Comparison of ENCODE assay signal across 21 cellular contexts in genomic region chr14:32602699-32603098, GRCh38.
"Had no signal": no experiment of that assay in that cellular context is flagged by ENCODE, and none has a peak within 500 bp of the region (broad histone marks: within the 10 kb centered on the region; RNA-seq: fewer than 3 reads in every experiment).

No MANE protein-coding gene starts in this region.

- H3K4me3 Mint-ChIP-seq: activated CD8-positive, alpha-beta T cell treated with anti-CD3 and anti-CD28 coated beads for 36 hours; activated naive CD8-positive, alpha-beta T cell treated with anti-CD3 and anti-CD28 coated beads, Interleukin-2, amount 10 ng/mL, durations not matched to agents 7 days and 5 days; effector memory CD8-positive, alpha-beta T cell; stimulated activated effector memory CD8-positive, alpha-beta T cell treated with anti-CD3 and anti-CD28 coated beads, Interleukin-12 subunit alpha, Interleukin-12 subunit beta, amount 100 ng/mL, for 72 hours; type B pancreatic cell had no signal

- H3K4me1 ChIP-seq: esophagus squamous epithelium had no signal

- H3K27me3 Mint-ChIP-seq: activated naive CD8-positive, alpha-beta T cell treated with anti-CD3 and anti-CD28 coated beads, Interleukin-2, amount 10 ng/mL, durations not matched to agents 7 days and 5 days; effector memory CD8-positive, alpha-beta T cell had no signal

- H3K4me1 Mint-ChIP-seq: activated naive CD8-positive, alpha-beta T cell treated with anti-CD3 and anti-CD28 coated beads, Interleukin-2, amount 10 ng/mL, durations not matched to agents 7 days and 5 days; stimulated activated effector memory CD8-positive, alpha-beta T cell treated with anti-CD3 and anti-CD28 coated beads, Interleukin-12 subunit alpha, Interleukin-12 subunit beta, amount 100 ng/mL, for 72 hours had no signal

- H3K36me3 Mint-ChIP-seq: activated naive CD8-positive, alpha-beta T cell treated with anti-CD3 and anti-CD28 coated beads, Interleukin-2, amount 10 ng/mL, durations not matched to agents 7 days and 5 days; stimulated activated effector memory CD8-positive, alpha-beta T cell treated with anti-CD3 and anti-CD28 coated beads, Interleukin-12 subunit alpha, Interleukin-12 subunit beta, amount 100 ng/mL, for 72 hours; type B pancreatic cell had no signal

- DNase-seq: activated CD4-positive, alpha-beta T cell treated with anti-CD3 and anti-CD28 coated beads for 48 hours; activated CD4-positive, CD25-positive, alpha-beta regulatory T cell; activated CD8-positive, alpha-beta T cell treated with anti-CD3 and anti-CD28 coated beads for 36 hours; activated naive CD4-positive, alpha-beta T cell treated with Interleukin-2 at 50 U/mL for 16 hours; activated naive CD8-positive, alpha-beta T cell treated with anti-CD3 and anti-CD28 coated beads, Interleukin-2, amount 10 ng/mL, durations not matched to agents 7 days and 5 days; activated T-cell treated with anti-CD3 and anti-CD28 coated beads, Interleukin-2, amount 50 U/mL, for 1 hour; effector memory CD8-positive, alpha-beta T cell; esophagus squamous epithelium; hypothalamus; islet precursor cell; midbrain; occipital lobe; stimulated activated CD4-positive, alpha-beta T cell treated with anti-CD3 and anti-CD28 coated beads, Interleukin-4, amount 100 ng/mL, for 24 hours; T-helper 9 cell; testis had no signal

- H3K9me3 ChIP-seq: esophagus squamous epithelium, testis had no signal

- H3K4me3 ChIP-seq: cardiac muscle cell, esophagus squamous epithelium, testis had no signal

- ATAC-seq: activated CD8-positive, alpha-beta T cell treated with anti-CD3 and anti-CD28 coated beads for 36 hours; effector memory CD8-positive, alpha-beta T cell; sciatic nerve; stimulated activated effector memory CD8-positive, alpha-beta T cell treated with anti-CD3 and anti-CD28 coated beads, Interleukin-12 subunit alpha, Interleukin-12 subunit beta, amount 100 ng/mL, for 72 hours had no signal

- H3K27ac Mint-ChIP-seq: activated CD8-positive, alpha-beta T cell treated with anti-CD3 and anti-CD28 coated beads for 36 hours; activated naive CD8-positive, alpha-beta T cell treated with anti-CD3 and anti-CD28 coated beads, Interleukin-2, amount 10 ng/mL, durations not matched to agents 7 days and 5 days; activated T-helper 2 cell treated with anti-CD3 and anti-CD28 coated beads, Interferon-gamma antibody, Interleukin-2, Interleukin-4, amounts not matched to agents 10 μg/mL and 5 μg/mL and 100 μg/mL, durations not matched to agents 14 hours and 24 hours and 36 hours; effector memory CD8-positive, alpha-beta T cell; progenitor cell of endocrine pancreas; stimulated activated effector memory CD8-positive, alpha-beta T cell treated with anti-CD3 and anti-CD28 coated beads, Interleukin-12 subunit alpha, Interleukin-12 subunit beta, amount 100 ng/mL, for 72 hours; type B pancreatic cell had no signal

- H3K27ac ChIP-seq: cardiac muscle cell, esophagus squamous epithelium, testis had no signal

- H3K36me3 ChIP-seq: esophagus squamous epithelium had no signal

- H3K27me3 ChIP-seq: cardiac muscle cell, esophagus squamous epithelium, testis had no signal

- H3K9me3 Mint-ChIP-seq: activated CD8-positive, alpha-beta T cell treated with anti-CD3 and anti-CD28 coated beads for 36 hours; activated naive CD8-positive, alpha-beta T cell treated with anti-CD3 and anti-CD28 coated beads, Interleukin-2, amount 10 ng/mL, durations not matched to agents 7 days and 5 days; activated T-helper 2 cell treated with anti-CD3 and anti-CD28 coated beads, Interferon-gamma antibody, Interleukin-2, Interleukin-4, amounts not matched to agents 10 μg/mL and 5 μg/mL and 100 μg/mL, durations not matched to agents 14 hours and 24 hours and 36 hours; effector memory CD8-positive, alpha-beta T cell; type B pancreatic cell had no signal
